ENCODE assay signal across 27 cellular contexts in the genomic region with DNA sequence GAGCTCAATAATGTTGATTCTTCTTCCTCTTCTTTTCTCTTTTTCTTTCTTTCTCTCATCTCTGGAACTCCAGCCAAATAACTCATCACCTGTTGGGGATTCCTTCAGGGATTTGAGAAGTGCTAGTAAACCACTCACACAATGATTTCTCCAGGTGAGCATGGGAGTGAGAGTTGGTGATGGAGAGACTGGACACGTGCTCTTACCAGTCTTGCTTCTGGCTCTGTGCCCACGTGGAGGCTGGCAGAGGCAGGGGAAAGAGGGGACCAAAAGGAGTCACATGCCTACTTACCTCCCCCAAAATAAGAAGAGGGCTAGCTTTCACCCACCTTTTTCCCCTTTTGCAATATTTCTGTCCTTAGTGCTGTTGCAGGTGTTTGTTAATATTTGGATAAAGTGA.
"Had no signal": no experiment of that assay in that cellular context is flagged by ENCODE, and none has a peak within 500 bp of the region (broad histone marks: within the 10 kb centered on the region; RNA-seq: fewer than 3 reads in every experiment).

No MANE protein-coding gene starts in this region.

- DNase-seq: stimulated activated CD4-positive, alpha-beta T cell treated with anti-CD3 and anti-CD28 coated beads, Interleukin-2, amount 100 ng/mL, for 48 hours; stimulated activated CD4-positive, alpha-beta T cell treated with anti-CD3 and anti-CD28 coated beads, Interleukin-4, amount 100 ng/mL, for 1 hour; stimulated activated CD4-positive, alpha-beta T cell treated with anti-CD3 and anti-CD28 coated beads, Interleukin-4, amount 100 ng/mL, for 24 hours; stimulated activated CD4-positive, alpha-beta T cell treated with anti-CD3 and anti-CD28 coated beads, Interleukin-4, amount 100 ng/mL, for 4 hours; stimulated activated CD8-positive, alpha-beta memory T cell treated with anti-CD3 and anti-CD28 coated beads, Interleukin-4, amount 100 ng/mL, for 48 hours; stimulated activated naive B cell treated with anti-CD40 and anti-IgM and Interleukin-4, amounts not matched to agents 10 μg/mL and 1 μg/mL and 100 μg/mL, for 72 hours; stimulated activated naive CD4-positive, alpha-beta T cell; stimulated activated naive CD4-positive, alpha-beta T cell treated with Interleukin-2 at 50 U/mL for 16 hours; stimulated activated naive CD8-positive, alpha-beta T cell treated with anti-CD3 and anti-CD28 coated beads, Interleukin-15, amount 100 ng/mL, for 72 hours; stimulated activated naive CD8-positive, alpha-beta T cell treated with anti-CD3 and anti-CD28 coated beads, Interleukin-15, Interleukin-2, amounts not matched to agents 100 U/mL and 50 U/mL, for 24 hours; stomach; substantia nigra; testis; thyroid gland; tibial artery; transverse colon; trophoblast cell; upper lobe of left lung; upper lobe of right lung; uterus had no signal

- ATAC-seq: stimulated activated effector memory CD8-positive, alpha-beta T cell treated with anti-CD3 and anti-CD28 coated beads, Interleukin-12 subunit alpha, Interleukin-12 subunit beta, amount 100 ng/mL, for 72 hours; stimulated activated memory B cell treated with anti-CD40 and anti-IgM and Interleukin-4, amounts not matched to agents 10 μg/mL and 1 μg/mL and 100 μg/mL, for 72 hours; stimulated activated naive B cell treated with anti-CD40 and anti-IgM and Interleukin-4, amounts not matched to agents 10 μg/mL and 1 μg/mL and 100 μg/mL, for 72 hours; stimulated activated naive CD8-positive, alpha-beta T cell treated with anti-CD3 and anti-CD28 coated beads, Interleukin-15, amount 100 ng/mL, for 72 hours; stimulated activated naive CD8-positive, alpha-beta T cell treated with anti-CD3 and anti-CD28 coated beads, Interleukin-15, Interleukin-2, amounts not matched to agents 100 U/mL and 50 U/mL, for 24 hours; upper lobe of right lung had no signal

- H3K4me1 ChIP-seq: stomach, suprapubic skin, testis, thyroid gland, tibial artery, tibial nerve, transverse colon, upper lobe of left lung, upper lobe of right lung, uterus, vagina had no signal

- H3K27me3 ChIP-seq: stomach, suprapubic skin, testis, thyroid gland, tibial artery, tibial nerve, transverse colon, upper lobe of left lung, upper lobe of right lung, uterus, vagina had no signal

- H3K4me3 ChIP-seq: stomach, suprapubic skin, testis, thoracic aorta, thyroid gland, tibial artery, tibial nerve, transverse colon, upper lobe of left lung, upper lobe of right lung, uterus, vagina had no signal

- H3K27ac ChIP-seq: stomach, suprapubic skin, testis, thoracic aorta, thyroid gland, tibial artery, tibial nerve, transverse colon, upper lobe of left lung, upper lobe of right lung, uterus, vagina had no signal

- H3K9me3 ChIP-seq: stomach, suprapubic skin, testis, thoracic aorta, thyroid gland, tibial artery, tibial nerve, transverse colon, upper lobe of left lung, upper lobe of right lung, uterus, vagina had no signal

- H3K36me3 ChIP-seq: stomach, suprapubic skin, thoracic aorta, thyroid gland, tibial artery, tibial nerve, transverse colon, upper lobe of left lung, upper lobe of right lung, uterus, vagina had no signal

- FAIRE-seq: urothelium cell line had no signal
